In the genomic region with DNA sequence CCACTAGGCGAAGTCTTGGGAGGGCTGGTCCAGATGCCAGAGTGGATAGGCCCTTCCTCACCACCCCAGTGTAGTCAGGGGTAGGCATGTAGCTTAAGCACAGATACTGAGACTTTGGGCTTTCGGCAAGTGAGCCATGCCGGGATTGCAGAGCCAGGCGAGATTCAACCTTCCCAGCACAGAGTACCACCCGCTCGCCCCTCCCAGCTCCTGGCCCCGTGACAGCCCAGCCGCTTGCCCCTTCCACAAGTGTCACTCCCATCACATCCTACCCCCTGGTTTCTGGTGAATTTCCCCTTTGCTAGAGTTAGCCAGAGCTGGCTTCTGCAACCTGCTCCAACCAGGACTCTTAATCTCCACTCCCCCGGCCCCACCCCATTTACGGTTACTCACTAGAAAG, we compare ENCODE assay signal across 22 cellular contexts.
"Had no signal": no experiment of that assay in that cellular context is flagged by ENCODE, and none has a peak within 500 bp of the region (broad histone marks: within the 10 kb centered on the region; RNA-seq: fewer than 3 reads in every experiment).

No MANE protein-coding gene starts in this region.

- H3K27me3 ChIP-seq: dorsolateral prefrontal cortex, gastrocnemius medialis, heart left ventricle, hepatocyte, sigmoid colon, stomach, tibial artery, upper lobe of left lung had no signal

- DNase-seq: effector CD4-positive, alpha-beta T cell; foreskin fibroblast; gastrocnemius medialis; heart left ventricle; kidney; natural killer cell; right cardiac atrium; sigmoid colon; stimulated activated CD4-positive, alpha-beta T cell treated with anti-CD3 and anti-CD28 coated beads, Interleukin-2, amount 100 ng/mL, for 24 hours; stimulated activated CD4-positive, alpha-beta T cell treated with anti-CD3 and anti-CD28 coated beads, Interleukin-4, amount 100 ng/mL, for 24 hours; stimulated activated naive CD4-positive, alpha-beta T cell treated with Interleukin-2 at 50 U/mL for 16 hours; stomach; tibial artery had no signal

- H3K27ac ChIP-seq: epithelial cell of prostate, gastrocnemius medialis, heart left ventricle, hepatocyte, prostate gland, sigmoid colon, stomach, tibial artery, upper lobe of left lung had no signal

- FAIRE-seq: kidney, urothelium cell line had no signal

- H3K4me2 ChIP-seq: hepatocyte had no signal

- H3K4me3 Mint-ChIP-seq: memory B cell; natural killer cell; stimulated activated effector memory CD8-positive, alpha-beta T cell treated with anti-CD3 and anti-CD28 coated beads, Interleukin-12 subunit alpha, Interleukin-12 subunit beta, amount 100 ng/mL, for 72 hours had no signal

- H3K36me3 ChIP-seq: gastrocnemius medialis, prostate gland, sigmoid colon, stomach, tibial artery, upper lobe of left lung had no signal

- H3K4me1 ChIP-seq: gastrocnemius medialis, prostate gland, upper lobe of left lung had no signal

- H3K36me3 Mint-ChIP-seq: natural killer cell; stimulated activated effector memory CD8-positive, alpha-beta T cell treated with anti-CD3 and anti-CD28 coated beads, Interleukin-12 subunit alpha, Interleukin-12 subunit beta, amount 100 ng/mL, for 72 hours had no signal

- H3K9me3 ChIP-seq: gastrocnemius medialis, heart left ventricle, prostate gland, sigmoid colon, stomach, tibial artery, upper lobe of left lung had no signal

- H3K9me3 Mint-ChIP-seq: memory B cell; natural killer cell; stimulated activated effector memory CD8-positive, alpha-beta T cell treated with anti-CD3 and anti-CD28 coated beads, Interleukin-12 subunit alpha, Interleukin-12 subunit beta, amount 100 ng/mL, for 72 hours had no signal

- H3K79me2 ChIP-seq: hepatocyte had no signal

- H3K4me1 Mint-ChIP-seq: memory B cell; natural killer cell; stimulated activated effector memory CD8-positive, alpha-beta T cell treated with anti-CD3 and anti-CD28 coated beads, Interleukin-12 subunit alpha, Interleukin-12 subunit beta, amount 100 ng/mL, for 72 hours had no signal

- H2AFZ ChIP-seq: hepatocyte had no signal

- H3K4me3 ChIP-seq: dorsolateral prefrontal cortex, gastrocnemius medialis, heart left ventricle, hepatocyte, lung, prostate gland, sigmoid colon, stomach, tibial artery, upper lobe of left lung had no signal

- H3K27ac Mint-ChIP-seq: memory B cell; natural killer cell; stimulated activated effector memory CD8-positive, alpha-beta T cell treated with anti-CD3 and anti-CD28 coated beads, Interleukin-12 subunit alpha, Interleukin-12 subunit beta, amount 100 ng/mL, for 72 hours had no signal
